10 cellular contexts compared by ENCODE assay signal in genomic region chr18:51235011-51235789, GRCh38. TPM values are rescaled to one million over a fixed set of nuclear protein-coding genes. Genes with fewer than 3 reads are reported as not detected.
DNase-seq lines count a peak whose midpoint lies in the region; ATAC-seq, FAIRE-seq and TF ChIP-seq lines count a peak whose summit lies in the region.
"Had no signal": no experiment of that assay in that cellular context is flagged by ENCODE, and none has a peak within 500 bp of the region (broad histone marks: within the 10 kb centered on the region; RNA-seq: fewer than 3 reads in every experiment).

No MANE protein-coding gene starts in this region.

- 14% methylated on average over 6 of the region's 6 CpGs for WGBS in A549 (ENCODE audit: missing lambda C conversion rate)

- H3K4me1 Mint-ChIP-seq in activated naive CD8-positive, alpha-beta T cell (ENCODE audit: low read depth), result peaks cover 11% of the 10 kb centered on the region
- H3K4me1 Mint-ChIP-seq: naive B cell had no signal

- DNase-seq in A549 (ENCODE audit: low read depth in 1 of 2, low spot score in 1 of 2) (peak; percentile 48 to 55), NCI-H1694 (lab: John Stamatoyannopoulos, UW) (no peak), NOMO-1 (lab: John Stamatoyannopoulos, UW; ENCODE audit: unreplicated experiment in 2 of 2) (no peak), DMS79 treated with DMSO at 0.1 percent for 48 hours (lab: John Stamatoyannopoulos, UW) (no peak)
- DNase-seq in stimulated activated CD4-positive, alpha-beta T cell treated with anti-CD3 and anti-CD28 coated beads, TNF-alpha, amount 100 ng/mL, for 48 hours (ENCODE audit: low read depth in 3 of 3), result peak; percentile 16 to 43 (median 22)
- DNase-seq: naive B cell had no signal

- H3K27ac ChIP-seq in A549, result peak overlapping the region; percentile 54 to 76

- H3K27me3 Mint-ChIP-seq in activated naive CD8-positive, alpha-beta T cell, result no peaks in the 10 kb centered on the region

- TF ChIP-seq RAD21 in A549 (conservative IDR thresholded peaks at IDR 0.05 in 1 of 2, IDR thresholded peaks at IDR 0.05 in 1 of 2), result no peak

- TF ChIP-seq POLR2A in A549 (IDR thresholded peaks at IDR 0.05; ENCODE audit: low read length), result no peak

- H3K9me3 ChIP-seq in A549, result no peaks in the 10 kb centered on the region

- no peaks in the 10 kb centered on the region for H3K36me3 Mint-ChIP-seq in activated naive CD8-positive, alpha-beta T cell
- H3K36me3 Mint-ChIP-seq: naive B cell had no signal

- H3K27ac Mint-ChIP-seq in activated naive CD8-positive, alpha-beta T cell, result peak overlapping the region; percentile 22

- POLR2A ChIA-PET in A549 (lab: Yijun Ruan, JAX), result interaction anchor here (2.3 kb wide), 1 partner anchor 38 kb away, joined by 24 read pairs; the partner anchor contains the start of gene MEX3C

- H3K4me1 ChIP-seq in A549, result peaks cover 31% of the 10 kb centered on the region

- CTCF ChIA-PET in A549 (lab: Yijun Ruan, JAX), result interaction anchor here (1.0 to 1.7 kb wide), 3 partner anchors 40 to 95 kb away, joined by 3 to 4 read pairs (median 4); no protein-coding TSS in a partner anchor

- no peak for TF ChIP-seq EP300 in A549 (IDR thresholded peaks at IDR 0.05)

- peak overlapping the region; percentile 72 for H3K4me2 ChIP-seq in A549

- peak; percentile 89 for ATAC-seq in A549
- ATAC-seq in GM19463 (IDR thresholded peaks at IDR 0.05; ENCODE audit: unreplicated experiment), result peak; percentile 99
- ATAC-seq in HG03575 (IDR thresholded peaks at IDR 0.05; ENCODE audit: extremely low read depth, insufficient number of reproducible peaks, low FRiP score, unreplicated experiment), result peak; percentile 88

- TF ChIP-seq CTCF in A549 (IDR thresholded peaks at IDR 0.05), result no peak

- FAIRE-seq in A549 (lab: Jason Lieb, UNC), result no peak
- FAIRE-seq: G401.6 had no signal

- H3K4me3 Mint-ChIP-seq in activated naive CD8-positive, alpha-beta T cell, result no peak overlapping the region
- H3K4me3 Mint-ChIP-seq: naive B cell had no signal

- no peaks in the 10 kb centered on the region for H3K9me3 Mint-ChIP-seq in activated naive CD8-positive, alpha-beta T cell (ENCODE audit: low read depth)
- H3K9me3 Mint-ChIP-seq: naive B cell had no signal

- H3K4me3 ChIP-seq in A549, result no peak overlapping the region

TF ChIP-seq in A549, 52 proteins besides CTCF, POLR2A, EP300 and RAD21:
- 0 out of 2 replicates have a peak, but pooled peaks have one; percentile 14 for TF ChIP-seq FOSL2 (IDR thresholded peaks at IDR 0.05)
- no peak; the same call in 1 of the 2 replicates for TF ChIP-seq FOSL2 (CRISPR knock-in tag; IDR thresholded peaks at IDR 0.05)
- TF ChIP-seq E2F6 (IDR thresholded peaks at IDR 0.05; ENCODE audit: borderline replicate concordance, low read depth), result peak; percentile 23; the same call in 1 of the 2 replicates
- TF ChIP-seq BCL3 (IDR thresholded peaks at IDR 0.05), result no peak
- no peak for TF ChIP-seq SMC3 (IDR thresholded peaks at IDR 0.05)
- TF ChIP-seq MAX (IDR thresholded peaks at IDR 0.05), result 0 out of 2 replicates have a peak, but pooled peaks have one; percentile 29

RNA-seq across cellular contexts. Expression of gene MEX3C, which starts 37.7 kb away (rescaled TPM):
- 48.5 and 61.9 TPM in 2 replicates for polyA plus RNA-seq in A549 (2011; rRNA removed)
- polyA plus RNA-seq in A549 (2012; cell fraction: cytosol; rRNA removed), result 11.1 and 13.4 TPM in 2 replicates
- 4.4 and 5.8 TPM in 2 replicates for polyA plus RNA-seq in A549 (2012; cell fraction: nucleus; rRNA removed)
- 16.7 to 18.5 TPM (median 17.2 TPM) in 3 replicates for polyA plus RNA-seq in A549 (2017; fragmentation: RNase III; extraction: RNeasy Plus Mini Kit Qiagen cat#74134 plus additional on column Dnase treatment)
- polyA minus RNA-seq in A549 (2011; rRNA and poly(A)+ RNA removed), result 34.1 and 35.7 TPM in 2 replicates

Comparison
In these comparisons a context has a peak if more than half of its experiments do, and no peak if none do; other contexts are left out.
1. DNase-seq: peak in A549 (2 of 2) and stimulated activated CD4-positive, alpha-beta T cell treated with anti-CD3 and anti-CD28 coated beads, TNF-alpha, amount 100 ng/mL, for 48 hours (3 of 3); none in NCI-H1694 (single experiment), NOMO-1 (0 of 2) and DMS79 treated with DMSO at 0.1 percent for 48 hours (single experiment).
2. Peak in every context shown above with its lines, with median percentiles within 50 percentile points of each other: ATAC-seq.